Comparison of ENCODE assay signal across 1 cellular context in genomic region chr1:228280106-228280901, GRCh38.
TF ChIP-seq lines count a peak whose summit lies in the region.

No MANE protein-coding gene starts in this region.

TF ChIP-seq in WTC11, 78 proteins besides CTCF, POLR2A, EP300 and RAD21 (continued from another document):
- TF ChIP-seq CDX4 (CRISPR knock-in tag; IDR thresholded peaks at IDR 0.05; ENCODE audit: borderline replicate concordance) (no peak), ATF3 (CRISPR knock-in tag; conservative IDR thresholded peaks at IDR 0.05) (no peak), ZNF219 (CRISPR knock-in tag; IDR thresholded peaks at IDR 0.05; ENCODE audit: borderline replicate concordance) (no peak), ATF2 (CRISPR knock-in tag; IDR thresholded peaks at IDR 0.05; ENCODE audit: borderline replicate concordance, low read depth) (no peak), GABPB1 (CRISPR knock-in tag; IDR thresholded peaks at IDR 0.05) (no peak), TEAD1 (CRISPR knock-in tag; IDR thresholded peaks at IDR 0.05) (no peak)
